1 cellular context compared by ENCODE assay signal in genomic region chr5:173069661-173070060, GRCh38.
TF ChIP-seq lines count a peak whose summit lies in the region.

No MANE protein-coding gene starts in this region.

TF ChIP-seq in HepG2, 621 proteins besides CTCF, POLR2A, EP300 and RAD21 (continued from another document):
- TF ChIP-seq ATF4 (CRISPR knock-in tag; IDR thresholded peaks at IDR 0.05) (no peak), PRPF4 (IDR thresholded peaks at IDR 0.05; ENCODE audit: low read depth, low read length, poor library complexity, severe bottlenecking) (no peak), FOXP1 (IDR thresholded peaks at IDR 0.05) (no peak), FOXP1 (CRISPR knock-in tag; IDR thresholded peaks at IDR 0.05) (no peak), ZNF879 (CRISPR knock-in tag; IDR thresholded peaks at IDR 0.05) (no peak), SRSF9 (IDR thresholded peaks at IDR 0.05; ENCODE audit: borderline replicate concordance, insufficient read depth, low read depth, low read length, poor library complexity, severe bottlenecking) (no peak)
TF ChIP-seq in HepG2: peak in this region for 0.
